Comparison of ENCODE assay signal across 14 cellular contexts in the genomic region with DNA sequence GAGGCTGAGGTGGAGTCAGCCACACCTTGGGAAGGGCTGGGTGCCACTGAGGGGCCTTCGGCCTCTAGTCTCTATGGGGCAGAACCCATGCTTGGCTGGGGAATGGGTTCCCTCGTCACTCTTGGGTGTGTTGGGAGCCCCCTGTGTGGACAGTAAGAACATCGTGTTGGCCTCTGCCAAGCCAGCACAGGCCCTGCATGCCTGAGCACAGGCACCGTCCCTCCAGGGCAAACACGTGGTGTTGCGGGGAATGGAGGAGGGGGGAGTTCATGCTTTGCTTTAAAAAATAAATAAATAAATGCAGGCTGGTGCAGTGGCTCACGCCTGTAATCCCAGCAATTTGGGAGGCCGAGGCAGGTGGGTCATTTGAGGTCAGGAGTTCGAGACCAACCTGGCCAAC.
DNase-seq lines count a peak whose midpoint lies in the region; ATAC-seq and TF ChIP-seq lines count a peak whose summit lies in the region.
"Had no signal": no experiment of that assay in that cellular context is flagged by ENCODE, and none has a peak within 500 bp of the region (broad histone marks: within the 10 kb centered on the region; RNA-seq: fewer than 3 reads in every experiment).

No MANE protein-coding gene starts in this region.

- H3K4me1 Mint-ChIP-seq in brain = peaks cover 71% of the 10 kb centered on the region

- H3K4me1 ChIP-seq in foreskin keratinocyte (peaks cover 7% of the 10 kb centered on the region), stomach (peaks cover 0 to 10% (median 7%) of the 10 kb centered on the region in 4 donors)

- TF ChIP-seq CTCF in brain (conservative IDR thresholded peaks at IDR 0.05) = no peak
- TF ChIP-seq CTCF in foreskin keratinocyte (conservative IDR thresholded peaks at IDR 0.05) = peak; percentile 19
- TF ChIP-seq CTCF in stomach (IDR thresholded peaks at IDR 0.05) = no peak

- no peak for TF ChIP-seq EP300 in stomach (IDR thresholded peaks at IDR 0.05)

- H3K36me3 ChIP-seq in stomach = peaks cover 0 to 43% (median 4%) of the 10 kb centered on the region in 4 donors

- no peaks in the 10 kb centered on the region for H3K9me3 Mint-ChIP-seq in brain

- no peak overlapping the region for H3K27ac ChIP-seq in foreskin keratinocyte
- no peak overlapping the region for H3K27ac ChIP-seq in stomach

- peaks cover 3% of the 10 kb centered on the region for H3K27me3 Mint-ChIP-seq in brain

- no peaks in the 10 kb centered on the region for H3K36me3 Mint-ChIP-seq in brain

- no peak for TF ChIP-seq POLR2A in stomach (IDR thresholded peaks at IDR 0.05)

- ATAC-seq in foreskin keratinocyte (peak; percentile 56), HG03442 (IDR thresholded peaks at IDR 0.05; ENCODE audit: unreplicated experiment) (no peak), HG02973 (IDR thresholded peaks at IDR 0.05; ENCODE audit: unreplicated experiment) (no peak)
- ATAC-seq: HCT116 had no signal

- H3K27ac Mint-ChIP-seq in brain = peak overlapping the region in 3 of 5 experiments; percentile 13 to 15 (median 14)

- H3K9me3 ChIP-seq in stomach = no peaks in the 10 kb centered on the region

- no peaks in the 10 kb centered on the region for H3K27me3 ChIP-seq in foreskin keratinocyte
- H3K27me3 ChIP-seq in stomach = no peaks in the 10 kb centered on the region

- peak overlapping the region in 1 of 5 experiments; percentile 58 for H3K4me3 Mint-ChIP-seq in brain

- intact Hi-C loops in stomach (cut with DNase I; ENCODE audit: low total_unique reads) = no loop called here

- H3K4me3 ChIP-seq in stomach = no peak overlapping the region

- 88 to 97% (median 92%) methylated on average over 9 of the region's 9 CpGs for WGBS in stomach, 5 donors

- peak; percentile 17 for DNase-seq in activated T-cell treated with anti-CD3 and anti-CD28 coated beads, Interleukin-2, amount 50 U/mL, for 1 hour
- no peak for DNase-seq in activated T-cell treated with anti-CD3 and anti-CD28 coated beads for 4 hours
- peak; percentile 55 to 77 for DNase-seq in foreskin keratinocyte
- peak; percentile 15 for DNase-seq in stomach
- DNase-seq: DMS53, Karpas-422, NCI-H187 treated with DMSO at 0.1 percent for 48 hours, NCI-H446 treated with DMSO at 0.1 percent for 48 hours, NCI-H748 treated with DMSO at 0.1 percent for 48 hours, SHP77 treated with DMSO at 0.1 percent for 48 hours had no signal
